19 cellular contexts compared by ENCODE assay signal in the genomic region with DNA sequence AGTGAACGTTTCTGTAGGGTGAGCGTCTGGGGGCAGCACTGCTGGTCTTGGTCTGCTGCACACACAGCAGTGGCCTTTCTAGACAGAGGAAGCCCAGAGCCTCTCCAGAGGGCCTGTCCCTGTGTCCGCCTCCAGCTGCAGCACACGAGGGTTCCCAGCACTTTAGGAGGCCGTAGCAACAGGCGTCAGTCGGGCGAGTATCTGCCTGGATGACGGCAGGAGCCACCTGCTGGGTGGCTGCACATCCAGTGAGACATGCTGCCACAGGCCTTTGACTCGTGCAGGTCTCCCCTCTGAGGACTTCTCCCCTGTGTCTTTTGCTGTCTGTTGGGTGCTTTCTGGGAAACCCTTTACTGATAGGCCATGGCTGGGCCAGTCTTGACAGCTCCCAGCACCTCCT. TPM values are rescaled to one million over a fixed set of nuclear protein-coding genes. Genes with fewer than 3 reads are reported as not detected.
DNase-seq lines count a peak whose midpoint lies in the region; ATAC-seq, FAIRE-seq and TF ChIP-seq lines count a peak whose summit lies in the region.
"Had no signal": no experiment of that assay in that cellular context is flagged by ENCODE, and none has a peak within 500 bp of the region (broad histone marks: within the 10 kb centered on the region; RNA-seq: fewer than 3 reads in every experiment).

No MANE protein-coding gene starts in this region.

- peaks cover 35 to 68% of the 10 kb centered on the region in 2 experiments for H3K36me3 ChIP-seq in HEK293 (ENCODE audit: control insufficient read depth in 2 of 2, insufficient read depth in 1 of 2, low read length in 2 of 2)
- H3K36me3 ChIP-seq in osteoblast (ENCODE audit: insufficient read depth, low read length) = peaks cover 42% of the 10 kb centered on the region

- ATAC-seq in GM18868 (IDR thresholded peaks at IDR 0.05; ENCODE audit: unreplicated experiment) (no peak), GM21367 (IDR thresholded peaks at IDR 0.05; ENCODE audit: unreplicated experiment) (no peak)
- ATAC-seq: K562 had no signal

- H3K27ac Mint-ChIP-seq in glutamatergic neuron (ENCODE audit: unreplicated experiment) = peak overlapping the region; percentile 17
- H3K27ac Mint-ChIP-seq: B cell; CD4-positive, alpha-beta T cell; HFFc6 had no signal

- peaks cover 4% of the 10 kb centered on the region for H3K9me3 Mint-ChIP-seq in glutamatergic neuron (ENCODE audit: unreplicated experiment)
- H3K9me3 Mint-ChIP-seq: CD4-positive, alpha-beta T cell; HFFc6 had no signal

- no peaks in the 10 kb centered on the region for H3K9me3 ChIP-seq in HEK293 (ENCODE audit: control insufficient read depth, insufficient read depth, low read depth, low read length)
- H3K9me3 ChIP-seq in osteoblast (ENCODE audit: low read depth, low read length) = no peaks in the 10 kb centered on the region
- H3K9me3 ChIP-seq: HAP-1 had no signal

- H3K27ac ChIP-seq in HEK293 (ENCODE audit: extremely low read depth, low read depth, low read length) (0 out of 2 replicates have a peak overlapping the region, but pooled peaks have one; percentile 4), osteoblast (ENCODE audit: low read depth, low read length) (no peak overlapping the region)
- H3K27ac ChIP-seq: GM23248 had no signal

- no peaks in the 10 kb centered on the region for H3K27me3 ChIP-seq in osteoblast (ENCODE audit: insufficient read depth, low read length)

- peaks cover 43% of the 10 kb centered on the region for H3K79me2 ChIP-seq in osteoblast (ENCODE audit: insufficient read depth, low read length)

- peaks cover 13% of the 10 kb centered on the region for H3K36me3 Mint-ChIP-seq in glutamatergic neuron (ENCODE audit: unreplicated experiment)

- peak; percentile 15 for DNase-seq in cerebellar cortex (ENCODE audit: low spot score)
- DNase-seq in glutamatergic neuron = no peak
- peak; percentile 67 for DNase-seq in osteoblast (ENCODE audit: insufficient read length, low spot score, missing footprints)
- no peak for DNase-seq in D721Med (ENCODE audit: insufficient read length, low spot score)
- no peak for DNase-seq in COR-L47 (lab: John Stamatoyannopoulos, UW)
- DNase-seq: CD4-positive, alpha-beta T cell; DMS153; DND-41; GF-D8; GM23248; HFFc6 had no signal

- H3K27me3 Mint-ChIP-seq in glutamatergic neuron (ENCODE audit: unreplicated experiment) = peaks cover 3% of the 10 kb centered on the region
- H3K27me3 Mint-ChIP-seq: B cell; CD4-positive, alpha-beta T cell had no signal

- no peak overlapping the region for H3K4me2 ChIP-seq in osteoblast (ENCODE audit: insufficient read depth, low read length)

- H3K4me3 Mint-ChIP-seq in glutamatergic neuron (ENCODE audit: unreplicated experiment) = no peak overlapping the region
- H3K4me3 Mint-ChIP-seq: B cell; CD4-positive, alpha-beta T cell; HFFc6 had no signal

- H4K20me1 ChIP-seq in osteoblast (ENCODE audit: insufficient read depth, low read length) = peaks cover 34% of the 10 kb centered on the region

- CTCF ChIA-PET in HEK293 (lab: Yijun Ruan, JAX) = interaction anchor here (1.0 kb wide), 1 partner anchor 15 kb away, joined by 3 read pairs; no protein-coding TSS in a partner anchor

- peaks cover 5% of the 10 kb centered on the region for H3K4me1 Mint-ChIP-seq in glutamatergic neuron (ENCODE audit: low read depth, unreplicated experiment)
- H3K4me1 Mint-ChIP-seq: B cell had no signal

- H3K4me1 ChIP-seq in HEK293 (ENCODE audit: control insufficient read depth, insufficient read depth, low read length) (no peaks in the 10 kb centered on the region), osteoblast (ENCODE audit: insufficient read depth, low read length) (peaks cover 7% of the 10 kb centered on the region)
- H3K4me1 ChIP-seq: HAP-1 had no signal

- FAIRE-seq in D721Med (lab: Jason Lieb, UNC) = no peak
- FAIRE-seq: A204.1, HTR-8/SVneo, K562 had no signal

- no peak overlapping the region for H3K4me3 ChIP-seq in HEK293 (ENCODE audit: low read depth, low read length)
- H3K4me3 ChIP-seq in osteoblast (ENCODE audit: insufficient read depth, low read length) = no peak overlapping the region
- H3K4me3 ChIP-seq: GM23248, HAP-1, K562 had no signal

- H2AFZ ChIP-seq in osteoblast (ENCODE audit: low read length) = no peak overlapping the region
- H2AFZ ChIP-seq: GM23248 had no signal

- TF ChIP-seq CTCF in HEK293 (tag by site-specific recombination; IDR thresholded peaks at IDR 0.05) (no peak), glutamatergic neuron (IDR thresholded peaks at IDR 0.05; ENCODE audit: partially characterized antibody, unreplicated experiment) (no peak), osteoblast (IDR thresholded peaks at IDR 0.05; ENCODE audit: extremely low read depth, low read depth, low read length) (no peak), D721Med (IDR thresholded peaks at IDR 0.05; ENCODE audit: insufficient read depth, missing control alignments) (no peak)

- POLR2A ChIA-PET in HEK293 (lab: Yijun Ruan, JAX) = no interaction called here

TF ChIP-seq in HEK293, 187 proteins besides CTCF, POLR2A, EP300 and RAD21:
- no peak for TF ChIP-seq HOXC10 (CRISPR knock-in tag; IDR thresholded peaks at IDR 0.05)
- TF ChIP-seq, protein P1, sequence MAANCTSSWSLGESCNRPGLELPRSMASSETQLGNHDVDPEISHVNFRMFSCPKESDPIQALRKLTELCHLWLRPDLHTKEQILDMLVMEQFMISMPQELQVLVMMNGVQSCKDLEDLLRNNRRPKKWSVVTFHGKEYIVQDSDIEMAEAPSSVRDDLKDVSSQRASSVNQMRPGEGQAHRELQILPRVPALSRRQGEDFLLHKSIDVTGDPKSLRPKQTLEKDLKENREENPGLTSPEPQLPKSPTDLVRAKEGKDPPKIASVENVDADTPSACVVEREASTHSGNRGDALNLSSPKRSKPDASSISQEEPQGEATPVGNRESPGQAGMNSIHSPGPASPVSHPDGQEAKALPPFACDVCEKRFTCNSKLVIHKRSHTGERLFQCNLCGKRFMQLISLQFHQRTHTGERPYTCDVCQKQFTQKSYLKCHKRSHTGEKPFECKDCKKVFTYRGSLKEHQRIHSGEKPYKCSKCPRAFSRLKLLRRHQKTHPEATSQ (tag by site-specific recombination; IDR thresholded peaks at IDR 0.05) = no peak
- no peak for TF ChIP-seq REPIN1 (tag by site-specific recombination; IDR thresholded peaks at IDR 0.05; ENCODE audit: low read depth)
- TF ChIP-seq SCRT1 (tag by site-specific recombination; IDR thresholded peaks at IDR 0.05; ENCODE audit: borderline replicate concordance) = peak; percentile 70
- TF ChIP-seq ZSCAN23 (tag by site-specific recombination; IDR thresholded peaks at IDR 0.05) = no peak
- TF ChIP-seq ZBTB48 (tag by site-specific recombination; IDR thresholded peaks at IDR 0.05) = no peak
- TF ChIP-seq ZNF623 (tag by site-specific recombination; IDR thresholded peaks at IDR 0.05) = peak; percentile 21; the same call in 1 of the 2 replicates
- no peak for TF ChIP-seq ZNF621 (tag by site-specific recombination; IDR thresholded peaks at IDR 0.05)
- peak; percentile 87 for TF ChIP-seq ZIC2 (tag by site-specific recombination; IDR thresholded peaks at IDR 0.05)
- TF ChIP-seq ZNF610 (tag by site-specific recombination; IDR thresholded peaks at IDR 0.05; ENCODE audit: borderline replicate concordance) = no peak
- TF ChIP-seq SCRT2 (tag by site-specific recombination; IDR thresholded peaks at IDR 0.05) = peak; percentile 88
- no peak for TF ChIP-seq ZBTB8A (tag by site-specific recombination; IDR thresholded peaks at IDR 0.05)
- TF ChIP-seq, protein P2, sequence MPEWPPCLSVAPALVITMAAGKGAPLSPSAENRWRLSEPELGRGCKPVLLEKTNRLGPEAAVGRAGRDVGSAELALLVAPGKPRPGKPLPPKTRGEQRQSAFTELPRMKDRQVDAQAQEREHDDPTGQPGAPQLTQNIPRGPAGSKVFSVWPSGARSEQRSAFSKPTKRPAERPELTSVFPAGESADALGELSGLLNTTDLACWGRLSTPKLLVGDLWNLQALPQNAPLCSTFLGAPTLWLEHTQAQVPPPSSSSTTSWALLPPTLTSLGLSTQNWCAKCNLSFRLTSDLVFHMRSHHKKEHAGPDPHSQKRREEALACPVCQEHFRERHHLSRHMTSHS (tag by site-specific recombination; IDR thresholded peaks at IDR 0.05) = no peak
- TF ChIP-seq GFI1B (tag by site-specific recombination; IDR thresholded peaks at IDR 0.05) = no peak
- no peak for TF ChIP-seq ZNF571 (tag by site-specific recombination; IDR thresholded peaks at IDR 0.05)
- no peak for TF ChIP-seq ZNF138 (tag by site-specific recombination; IDR thresholded peaks at IDR 0.05; ENCODE audit: borderline replicate concordance)
- no peak for TF ChIP-seq ZNF558 (tag by site-specific recombination; IDR thresholded peaks at IDR 0.05)
- no peak for TF ChIP-seq ZNF19 (tag by site-specific recombination; IDR thresholded peaks at IDR 0.05; ENCODE audit: low read depth)

RNA-seq across cellular contexts. Expression of a gene that starts 22.1 kb away (rescaled TPM):
- total RNA-seq in glutamatergic neuron (ENCODE audit: unreplicated experiment) = 175 TPM
- 93.1 and 98.1 TPM in 2 replicates for total RNA-seq in osteoblast

RNA-seq across cellular contexts. Expression of a gene that starts 24.2 kb away (rescaled TPM):
- total RNA-seq in glutamatergic neuron (ENCODE audit: unreplicated experiment) (13.6 TPM), osteoblast (18.6 and 29.7 TPM in 2 replicates)

RNA-seq across cellular contexts. Expression of a gene that starts 25.8 kb away (rescaled TPM):
- total RNA-seq in glutamatergic neuron (ENCODE audit: unreplicated experiment) = not detected
- not detected in 2 replicates for total RNA-seq in osteoblast
- total RNA-seq: HFFc6 had no signal

RNA-seq across cellular contexts. Expression of a gene that starts 29.2 kb away (rescaled TPM):
- total RNA-seq in glutamatergic neuron (ENCODE audit: unreplicated experiment) (51.0 TPM), osteoblast (19.5 and 20.9 TPM in 2 replicates)

Comparison
In these comparisons a context has a peak if more than half of its experiments do, and no peak if none do; other contexts are left out.
1. DNase-seq: peak in cerebellar cortex (single experiment) and osteoblast (single experiment); none in glutamatergic neuron (single experiment), D721Med (single experiment) and COR-L47 (single experiment).